Comparison of ENCODE assay signal across 17 cellular contexts in the genomic region with DNA sequence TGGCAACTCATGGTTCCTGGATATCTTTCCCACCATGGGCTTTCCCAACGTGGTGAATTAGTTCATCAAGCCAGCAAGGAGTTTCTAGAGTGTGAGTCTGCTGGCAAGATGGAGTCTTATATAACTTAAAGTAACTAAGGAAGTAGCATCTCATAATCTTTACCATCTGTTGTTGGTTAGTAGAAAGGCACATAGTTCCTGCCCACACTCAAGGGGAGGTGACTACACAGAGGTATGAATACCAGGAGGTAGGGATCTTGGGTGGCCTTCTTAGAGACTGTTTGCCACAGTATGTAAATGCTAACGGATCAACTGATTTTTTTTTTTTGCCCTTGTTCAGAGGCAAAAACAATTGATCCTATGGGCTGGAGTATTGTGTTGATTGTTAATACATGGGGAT.
"Had no signal": no experiment of that assay in that cellular context is flagged by ENCODE, and none has a peak within 500 bp of the region (broad histone marks: within the 10 kb centered on the region; RNA-seq: fewer than 3 reads in every experiment).

No MANE protein-coding gene starts in this region.

- FAIRE-seq: urothelium cell line had no signal

- H3K4me1 Mint-ChIP-seq: activated naive CD8-positive, alpha-beta T cell treated with anti-CD3 and anti-CD28 coated beads, Interleukin-2, amount 10 ng/mL, durations not matched to agents 7 days and 5 days; naive thymus-derived CD4-positive, alpha-beta T cell; stimulated activated effector memory CD8-positive, alpha-beta T cell treated with anti-CD3 and anti-CD28 coated beads, Interleukin-12 subunit alpha, Interleukin-12 subunit beta, amount 100 ng/mL, for 72 hours had no signal

- H3K9me3 Mint-ChIP-seq: activated naive CD8-positive, alpha-beta T cell treated with anti-CD3 and anti-CD28 coated beads, Interleukin-2, amount 10 ng/mL, durations not matched to agents 7 days and 5 days; dendritic cell treated with granulocyte-macrophage colony-stimulating factor and Interleukin-4, amounts not matched to agents 40 ng/mL and 50 ng/mL, for 4 days; stimulated activated effector memory CD8-positive, alpha-beta T cell treated with anti-CD3 and anti-CD28 coated beads, Interleukin-12 subunit alpha, Interleukin-12 subunit beta, amount 100 ng/mL, for 72 hours had no signal

- H3K36me3 ChIP-seq: gastroesophageal sphincter, left lung, thyroid gland had no signal

- H3K9me3 ChIP-seq: gastroesophageal sphincter, left lung, mucosa of descending colon, thyroid gland had no signal

- H3K4me3 ChIP-seq: gastroesophageal sphincter, left lung, mucosa of descending colon, thyroid gland had no signal

- ATAC-seq: gastroesophageal sphincter; left lung; mucosa of descending colon; naive thymus-derived CD4-positive, alpha-beta T cell; stimulated activated effector memory CD8-positive, alpha-beta T cell treated with anti-CD3 and anti-CD28 coated beads, Interleukin-12 subunit alpha, Interleukin-12 subunit beta, amount 100 ng/mL, for 72 hours had no signal

- H3K27me3 ChIP-seq: gastroesophageal sphincter, left lung, thyroid gland had no signal

- DNase-seq: activated CD4-positive, alpha-beta T cell treated with anti-CD3 and anti-CD28 coated beads, Interleukin-2, amount 50 U/mL, for 4 hours; activated CD4-positive, CD25-positive, alpha-beta regulatory T cell treated with anti-CD3 and anti-CD28 coated beads, Interleukin-2, amount 50 U/mL, for 72 hours; activated naive CD4-positive, alpha-beta T cell; activated naive CD8-positive, alpha-beta T cell treated with anti-CD3 and anti-CD28 coated beads, Interleukin-2, amount 10 ng/mL, durations not matched to agents 7 days and 5 days; activated T-cell treated with anti-CD3 and anti-CD28 coated beads for 4 hours; effector memory CD4-positive, alpha-beta T cell; islet precursor cell; left lung; mucosa of descending colon; naive thymus-derived CD4-positive, alpha-beta T cell; stimulated activated CD4-positive, alpha-beta T cell treated with anti-CD3 and anti-CD28 coated beads, Interleukin-12 subunit alpha, Interleukin-12 subunit beta, amount 100 ng/mL, for 4 hours; thyroid gland had no signal

- H3K27me3 Mint-ChIP-seq: dendritic cell treated with granulocyte-macrophage colony-stimulating factor and Interleukin-4, amounts not matched to agents 40 ng/mL and 50 ng/mL, for 4 days had no signal

- H3K4me1 ChIP-seq: gastroesophageal sphincter, left lung, parathyroid adenoma, thyroid gland had no signal

- H3K4me3 Mint-ChIP-seq: activated naive CD8-positive, alpha-beta T cell treated with anti-CD3 and anti-CD28 coated beads, Interleukin-2, amount 10 ng/mL, durations not matched to agents 7 days and 5 days; dendritic cell treated with granulocyte-macrophage colony-stimulating factor and Interleukin-4, amounts not matched to agents 40 ng/mL and 50 ng/mL, for 4 days; naive thymus-derived CD4-positive, alpha-beta T cell; stimulated activated effector memory CD8-positive, alpha-beta T cell treated with anti-CD3 and anti-CD28 coated beads, Interleukin-12 subunit alpha, Interleukin-12 subunit beta, amount 100 ng/mL, for 72 hours had no signal

- H3K36me3 Mint-ChIP-seq: activated naive CD8-positive, alpha-beta T cell treated with anti-CD3 and anti-CD28 coated beads, Interleukin-2, amount 10 ng/mL, durations not matched to agents 7 days and 5 days; naive thymus-derived CD4-positive, alpha-beta T cell; stimulated activated effector memory CD8-positive, alpha-beta T cell treated with anti-CD3 and anti-CD28 coated beads, Interleukin-12 subunit alpha, Interleukin-12 subunit beta, amount 100 ng/mL, for 72 hours had no signal

- H3K27ac ChIP-seq: gastroesophageal sphincter, left lung, parathyroid adenoma, thyroid gland had no signal

- H3K27ac Mint-ChIP-seq: activated naive CD8-positive, alpha-beta T cell treated with anti-CD3 and anti-CD28 coated beads, Interleukin-2, amount 10 ng/mL, durations not matched to agents 7 days and 5 days; dendritic cell treated with granulocyte-macrophage colony-stimulating factor and Interleukin-4, amounts not matched to agents 40 ng/mL and 50 ng/mL, for 4 days; naive thymus-derived CD4-positive, alpha-beta T cell; stimulated activated effector memory CD8-positive, alpha-beta T cell treated with anti-CD3 and anti-CD28 coated beads, Interleukin-12 subunit alpha, Interleukin-12 subunit beta, amount 100 ng/mL, for 72 hours had no signal
